ENCODE assay signal across 25 cellular contexts in genomic region chr9:137170486-137171148, GRCh38. TPM values are rescaled to one million over a fixed set of nuclear protein-coding genes. Genes with fewer than 3 reads are reported as not detected.
"Had no signal": no experiment of that assay in that cellular context is flagged by ENCODE, and none has a peak within 500 bp of the region (broad histone marks: within the 10 kb centered on the region; RNA-seq: fewer than 3 reads in every experiment).

No MANE protein-coding gene starts in this region.

- H3K36me3 Mint-ChIP-seq: activated naive CD4-positive, alpha-beta T cell treated with anti-CD3 and anti-CD28 coated beads, Interleukin-2, amount 50 U/mL, for 72 hours; natural killer cell had no signal

- DNase-seq: activated CD4-positive, alpha-beta T cell treated with anti-CD3 and anti-CD28 coated beads, Interleukin-2, amount 50 U/mL, for 1 hour; activated CD4-positive, CD25-positive, alpha-beta regulatory T cell treated with anti-CD3 and anti-CD28 coated beads, Interleukin-2, amount 50 U/mL, for 72 hours; activated CD8-positive, alpha-beta memory T cell treated with anti-CD3 and anti-CD28 coated beads for 24 hours; activated gamma-delta T cell; adrenal gland; cerebellar nuclear complex; cortex of kidney; effector CD4-positive, alpha-beta T cell; gastrocnemius medialis; head of caudate nucleus; lower lobe of right lung; natural killer cell; nucleus accumbens; posterior cingulate gyrus; stimulated activated CD4-positive, alpha-beta T cell treated with anti-CD3 and anti-CD28 coated beads, Interleukin-12 subunit alpha, Interleukin-12 subunit beta, amount 100 ng/mL, for 4 hours; stimulated activated CD4-positive, alpha-beta T cell treated with anti-CD3 and anti-CD28 coated beads, Interleukin-1b, Interleukin-23, amount 100 ng/mL, for 48 hours; stimulated activated CD8-positive, alpha-beta memory T cell treated with anti-CD3 and anti-CD28 coated beads, Interleukin-4, amount 100 ng/mL, for 48 hours; stimulated activated naive CD4-positive, alpha-beta T cell treated with Interleukin-2 at 50 U/mL for 16 hours had no signal

- H3K4me1 Mint-ChIP-seq: natural killer cell had no signal

- H3K27ac Mint-ChIP-seq: activated naive CD4-positive, alpha-beta T cell treated with anti-CD3 and anti-CD28 coated beads, Interleukin-2, amount 50 U/mL, for 72 hours; natural killer cell had no signal

- ATAC-seq: activated naive CD4-positive, alpha-beta T cell treated with anti-CD3 and anti-CD28 coated beads, Interleukin-2, amount 50 U/mL, for 72 hours; esophagus mucosa; gastrocnemius medialis; natural killer cell had no signal

- H3K4me3 Mint-ChIP-seq: natural killer cell had no signal

- H3K4me3 ChIP-seq: adrenal gland, gastrocnemius medialis, lower lobe of right lung, tibial nerve had no signal

- H3K9me3 Mint-ChIP-seq: activated naive CD4-positive, alpha-beta T cell treated with anti-CD3 and anti-CD28 coated beads, Interleukin-2, amount 50 U/mL, for 72 hours; natural killer cell had no signal

RNA-seq across cellular contexts. Expression of gene LRRC26, which starts 0.8 kb away (rescaled TPM):
- total RNA-seq: activated naive CD4-positive, alpha-beta T cell treated with anti-CD3 and anti-CD28 coated beads, Interleukin-2, amount 50 U/mL, for 72 hours; adrenal gland; astrocyte; gastrocnemius medialis; natural killer cell; subcutaneous adipose tissue; tibial nerve; vagina had no signal

RNA-seq across cellular contexts. Expression of gene TMEM210, which starts 1.2 kb away (rescaled TPM):
- total RNA-seq: activated naive CD4-positive, alpha-beta T cell treated with anti-CD3 and anti-CD28 coated beads, Interleukin-2, amount 50 U/mL, for 72 hours; adrenal gland; astrocyte; breast epithelium; esophagus mucosa; gastrocnemius medialis; lower lobe of right lung; natural killer cell; subcutaneous adipose tissue; tibial nerve; vagina had no signal
